In the genomic region with DNA sequence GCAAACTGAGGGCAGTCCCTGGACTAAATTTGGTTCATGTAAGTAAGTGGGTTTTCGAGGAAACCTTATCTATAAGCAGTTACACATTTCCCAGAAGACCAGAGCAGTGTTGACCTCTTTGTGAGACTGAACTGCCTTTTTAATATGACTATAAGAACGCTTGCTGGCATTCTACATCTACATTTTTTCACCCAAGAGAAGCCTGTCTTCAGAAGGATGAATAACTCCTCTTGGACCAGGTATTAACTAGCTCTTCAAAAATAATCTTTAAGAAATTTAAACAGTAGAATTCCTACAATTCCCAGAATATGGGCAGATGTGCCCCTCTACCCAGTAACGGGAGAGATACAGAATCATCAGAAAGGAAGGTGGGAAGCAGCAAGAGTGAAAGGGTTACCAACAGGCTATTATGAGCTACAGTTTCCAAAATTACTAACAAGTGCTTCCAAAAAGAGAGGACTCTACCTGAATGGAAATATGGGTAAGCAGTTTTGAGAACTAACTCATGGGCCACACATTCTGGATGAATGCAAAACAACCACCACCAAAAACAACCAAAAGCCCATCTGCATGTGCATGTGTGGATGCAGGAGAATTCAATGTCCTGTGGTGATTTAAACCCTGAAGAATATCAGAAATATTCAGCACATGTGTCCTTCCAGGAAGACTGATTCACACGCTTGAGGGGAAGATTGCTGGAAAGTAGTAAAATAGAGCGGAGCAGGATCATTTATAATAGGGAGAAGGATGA, we compare ENCODE assay signal across 1 cellular context.
TF ChIP-seq lines count a peak whose summit lies in the region.

No MANE protein-coding gene starts in this region.

TF ChIP-seq in K562, 482 proteins besides CTCF, POLR2A, EP300 and RAD21 (continued from another document and continues in another):
- TF ChIP-seq JUND (IDR thresholded peaks at IDR 0.05; ENCODE audit: borderline replicate concordance, low read depth, low read length) = peak; percentile 46; the same call in 1 of the 2 replicates
- TF ChIP-seq JUND (tag; IDR thresholded peaks at IDR 0.05; ENCODE audit: borderline replicate concordance, low read depth, low read length) = peak; percentile 44; the same call in 1 of the 3 replicates
- TF ChIP-seq, protein P1, sequence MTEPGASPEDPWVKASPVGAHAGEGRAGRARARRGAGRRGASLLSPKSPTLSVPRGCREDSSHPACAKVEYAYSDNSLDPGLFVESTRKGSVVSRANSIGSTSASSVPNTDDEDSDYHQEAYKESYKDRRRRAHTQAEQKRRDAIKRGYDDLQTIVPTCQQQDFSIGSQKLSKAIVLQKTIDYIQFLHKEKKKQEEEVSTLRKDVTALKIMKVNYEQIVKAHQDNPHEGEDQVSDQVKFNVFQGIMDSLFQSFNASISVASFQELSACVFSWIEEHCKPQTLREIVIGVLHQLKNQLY (CRISPR knock-in tag; conservative IDR thresholded peaks at IDR 0.05) = no peak
- TF ChIP-seq MCM7 (IDR thresholded peaks at IDR 0.05) = no peak
- TF ChIP-seq, protein P2, sequence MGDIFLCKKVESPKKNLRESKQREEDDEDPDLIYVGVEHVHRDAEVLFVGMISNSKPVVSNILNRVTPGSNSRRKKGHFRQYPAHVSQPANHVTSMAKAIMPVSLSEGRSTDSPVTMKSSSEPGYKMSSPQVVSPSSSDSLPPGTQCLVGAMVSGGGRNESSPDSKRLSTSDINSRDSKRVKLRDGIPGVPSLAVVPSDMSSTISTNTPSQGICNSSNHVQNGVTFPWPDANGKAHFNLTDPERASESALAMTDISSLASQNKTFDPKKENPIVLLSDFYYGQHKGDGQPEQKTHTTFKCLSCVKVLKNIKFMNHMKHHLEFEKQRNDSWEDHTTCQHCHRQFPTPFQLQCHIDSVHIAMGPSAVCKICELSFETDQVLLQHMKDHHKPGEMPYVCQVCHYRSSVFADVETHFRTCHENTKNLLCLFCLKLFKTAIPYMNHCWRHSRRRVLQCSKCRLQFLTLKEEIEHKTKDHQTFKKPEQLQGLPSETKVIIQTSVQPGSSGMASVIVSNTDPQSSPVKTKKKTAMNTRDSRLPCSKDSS (IDR thresholded peaks at IDR 0.05; ENCODE audit: low read depth, partially characterized antibody) = no peak
- TF ChIP-seq RFX7 (CRISPR knock-in tag; IDR thresholded peaks at IDR 0.05) = no peak
- TF ChIP-seq, protein P3, sequence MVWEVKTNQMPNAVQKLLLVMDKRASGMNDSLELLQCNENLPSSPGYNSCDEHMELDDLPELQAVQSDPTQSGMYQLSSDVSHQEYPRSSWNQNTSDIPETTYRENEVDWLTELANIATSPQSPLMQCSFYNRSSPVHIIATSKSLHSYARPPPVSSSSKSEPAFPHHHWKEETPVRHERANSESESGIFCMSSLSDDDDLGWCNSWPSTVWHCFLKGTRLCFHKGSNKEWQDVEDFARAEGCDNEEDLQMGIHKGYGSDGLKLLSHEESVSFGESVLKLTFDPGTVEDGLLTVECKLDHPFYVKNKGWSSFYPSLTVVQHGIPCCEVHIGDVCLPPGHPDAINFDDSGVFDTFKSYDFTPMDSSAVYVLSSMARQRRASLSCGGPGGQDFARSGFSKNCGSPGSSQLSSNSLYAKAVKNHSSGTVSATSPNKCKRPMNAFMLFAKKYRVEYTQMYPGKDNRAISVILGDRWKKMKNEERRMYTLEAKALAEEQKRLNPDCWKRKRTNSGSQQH (CRISPR knock-in tag; IDR thresholded peaks at IDR 0.05) = 0 out of 2 replicates have a peak, but pooled peaks have one; percentile 42
- no peak for TF ChIP-seq MBD2 (IDR thresholded peaks at IDR 0.05; ENCODE audit: borderline replicate concordance, low read depth)
- no peak for TF ChIP-seq MAFF (IDR thresholded peaks at IDR 0.05; ENCODE audit: low read length)
- no peak for TF ChIP-seq CCNT2 (IDR thresholded peaks at IDR 0.05; ENCODE audit: borderline replicate concordance, extremely low read depth, insufficient read length, low read depth, low read length)
- TF ChIP-seq, protein P4, sequence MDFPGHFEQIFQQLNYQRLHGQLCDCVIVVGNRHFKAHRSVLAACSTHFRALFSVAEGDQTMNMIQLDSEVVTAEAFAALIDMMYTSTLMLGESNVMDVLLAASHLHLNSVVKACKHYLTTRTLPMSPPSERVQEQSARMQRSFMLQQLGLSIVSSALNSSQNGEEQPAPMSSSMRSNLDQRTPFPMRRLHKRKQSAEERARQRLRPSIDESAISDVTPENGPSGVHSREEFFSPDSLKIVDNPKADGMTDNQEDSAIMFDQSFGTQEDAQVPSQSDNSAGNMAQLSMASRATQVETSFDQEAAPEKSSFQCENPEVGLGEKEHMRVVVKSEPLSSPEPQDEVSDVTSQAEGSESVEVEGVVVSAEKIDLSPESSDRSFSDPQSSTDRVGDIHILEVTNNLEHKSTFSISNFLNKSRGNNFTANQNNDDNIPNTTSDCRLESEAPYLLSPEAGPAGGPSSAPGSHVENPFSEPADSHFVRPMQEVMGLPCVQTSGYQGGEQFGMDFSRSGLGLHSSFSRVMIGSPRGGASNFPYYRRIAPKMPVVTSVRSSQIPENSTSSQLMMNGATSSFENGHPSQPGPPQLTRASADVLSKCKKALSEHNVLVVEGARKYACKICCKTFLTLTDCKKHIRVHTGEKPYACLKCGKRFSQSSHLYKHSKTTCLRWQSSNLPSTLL (IDR thresholded peaks at IDR 0.05) = no peak
- no peak for TF ChIP-seq HNRNPUL1 (IDR thresholded peaks at IDR 0.05; ENCODE audit: low read length)
- TF ChIP-seq HMG20B (CRISPR knock-in tag; IDR thresholded peaks at IDR 0.05) = no peak
- no peak for TF ChIP-seq ZNF384 (IDR thresholded peaks at IDR 0.05; ENCODE audit: low read depth, low read length)
- TF ChIP-seq HMGN3 (IDR thresholded peaks at IDR 0.05; ENCODE audit: borderline replicate concordance, extremely low read depth, insufficient read length, low read depth, low read length) = no peak
- TF ChIP-seq STAG1 (CRISPR knock-in tag; IDR thresholded peaks at IDR 0.05; ENCODE audit: borderline replicate concordance) = no peak
- TF ChIP-seq RCOR1 (IDR thresholded peaks at IDR 0.05; ENCODE audit: borderline replicate concordance in 1 of 2, low read depth in 2 of 2, low read length in 2 of 2) = peak in 1 of 2 experiments; percentile 62; a peak in 1 of 4 replicates
- TF ChIP-seq XRCC3 (IDR thresholded peaks at IDR 0.05) = no peak
- no peak for TF ChIP-seq POLR2G (IDR thresholded peaks at IDR 0.05; ENCODE audit: low read depth, low read length)
- no peak for TF ChIP-seq ZKSCAN8 (CRISPR knock-in tag; IDR thresholded peaks at IDR 0.05)
- no peak for TF ChIP-seq CBX8 (IDR thresholded peaks at IDR 0.05; ENCODE audit: borderline replicate concordance, extremely low read depth, low read depth, low read length, poor library complexity, severe bottlenecking)
- no peak for TF ChIP-seq ZNF133 (CRISPR knock-in tag; IDR thresholded peaks at IDR 0.05)
- no peak for TF ChIP-seq PURB (CRISPR knock-in tag; IDR thresholded peaks at IDR 0.05; ENCODE audit: low read depth)
- TF ChIP-seq ZBTB8A (IDR thresholded peaks at IDR 0.05; ENCODE audit: partially characterized antibody) = no peak
- TF ChIP-seq, protein P5, sequence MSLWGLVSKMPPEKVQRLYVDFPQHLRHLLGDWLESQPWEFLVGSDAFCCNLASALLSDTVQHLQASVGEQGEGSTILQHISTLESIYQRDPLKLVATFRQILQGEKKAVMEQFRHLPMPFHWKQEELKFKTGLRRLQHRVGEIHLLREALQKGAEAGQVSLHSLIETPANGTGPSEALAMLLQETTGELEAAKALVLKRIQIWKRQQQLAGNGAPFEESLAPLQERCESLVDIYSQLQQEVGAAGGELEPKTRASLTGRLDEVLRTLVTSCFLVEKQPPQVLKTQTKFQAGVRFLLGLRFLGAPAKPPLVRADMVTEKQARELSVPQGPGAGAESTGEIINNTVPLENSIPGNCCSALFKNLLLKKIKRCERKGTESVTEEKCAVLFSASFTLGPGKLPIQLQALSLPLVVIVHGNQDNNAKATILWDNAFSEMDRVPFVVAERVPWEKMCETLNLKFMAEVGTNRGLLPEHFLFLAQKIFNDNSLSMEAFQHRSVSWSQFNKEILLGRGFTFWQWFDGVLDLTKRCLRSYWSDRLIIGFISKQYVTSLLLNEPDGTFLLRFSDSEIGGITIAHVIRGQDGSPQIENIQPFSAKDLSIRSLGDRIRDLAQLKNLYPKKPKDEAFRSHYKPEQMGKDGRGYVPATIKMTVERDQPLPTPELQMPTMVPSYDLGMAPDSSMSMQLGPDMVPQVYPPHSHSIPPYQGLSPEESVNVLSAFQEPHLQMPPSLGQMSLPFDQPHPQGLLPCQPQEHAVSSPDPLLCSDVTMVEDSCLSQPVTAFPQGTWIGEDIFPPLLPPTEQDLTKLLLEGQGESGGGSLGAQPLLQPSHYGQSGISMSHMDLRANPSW (CRISPR knock-in tag; IDR thresholded peaks at IDR 0.05) = no peak
- no peak for TF ChIP-seq ZFP36 (IDR thresholded peaks at IDR 0.05; ENCODE audit: low read depth, low read length, partially characterized antibody)
- TF ChIP-seq ZNF583 (CRISPR knock-in tag; IDR thresholded peaks at IDR 0.05) = peak; percentile 26; the same call in 1 of the 2 replicates
- TF ChIP-seq CHD4 (IDR thresholded peaks at IDR 0.05; ENCODE audit: insufficient read depth, insufficient replicate concordance, low read depth, low read length, poor library complexity, severe bottlenecking) = no peak
- no peak for TF ChIP-seq SETDB1 (IDR thresholded peaks at IDR 0.05; ENCODE audit: low read length)
- TF ChIP-seq NONO (IDR thresholded peaks at IDR 0.05; ENCODE audit: low read depth in 2 of 2, low read length in 1 of 2) = no peak
- no peak for TF ChIP-seq KDM2B (CRISPR knock-in tag; IDR thresholded peaks at IDR 0.05)
- TF ChIP-seq, protein P6, sequence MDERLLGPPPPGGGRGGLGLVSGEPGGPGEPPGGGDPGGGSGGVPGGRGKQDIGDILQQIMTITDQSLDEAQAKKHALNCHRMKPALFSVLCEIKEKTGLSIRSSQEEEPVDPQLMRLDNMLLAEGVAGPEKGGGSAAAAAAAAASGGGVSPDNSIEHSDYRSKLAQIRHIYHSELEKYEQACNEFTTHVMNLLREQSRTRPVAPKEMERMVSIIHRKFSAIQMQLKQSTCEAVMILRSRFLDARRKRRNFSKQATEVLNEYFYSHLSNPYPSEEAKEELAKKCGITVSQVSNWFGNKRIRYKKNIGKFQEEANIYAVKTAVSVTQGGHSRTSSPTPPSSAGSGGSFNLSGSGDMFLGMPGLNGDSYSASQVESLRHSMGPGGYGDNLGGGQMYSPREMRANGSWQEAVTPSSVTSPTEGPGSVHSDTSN (CRISPR knock-in tag; IDR thresholded peaks at IDR 0.05; ENCODE audit: low read depth) = no peak
- TF ChIP-seq, protein P6 (tag; conservative IDR thresholded peaks at IDR 0.05; ENCODE audit: low read depth) = no peak
- no peak for TF ChIP-seq SPI1 (IDR thresholded peaks at IDR 0.05; ENCODE audit: borderline replicate concordance, low read depth, low read length)
- TF ChIP-seq EWSR1 (IDR thresholded peaks at IDR 0.05; ENCODE audit: borderline replicate concordance, low read depth, partially characterized antibody) = no peak
- no peak for TF ChIP-seq ZNF830 (CRISPR knock-in tag; IDR thresholded peaks at IDR 0.05)
- TF ChIP-seq RHOXF2B (CRISPR knock-in tag; conservative IDR thresholded peaks at IDR 0.05) = no peak
- TF ChIP-seq ZC3H8 (IDR thresholded peaks at IDR 0.05) = no peak
- no peak for TF ChIP-seq CREB1 (IDR thresholded peaks at IDR 0.05)
- TF ChIP-seq CREB1 (CRISPR knock-in tag; IDR thresholded peaks at IDR 0.05) = no peak
- TF ChIP-seq, protein P7, sequence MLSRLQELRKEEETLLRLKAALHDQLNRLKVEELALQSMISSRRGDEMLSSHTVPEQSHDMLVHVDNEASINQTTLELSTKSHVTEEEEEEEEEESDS (CRISPR knock-in tag; IDR thresholded peaks at IDR 0.05) = no peak
- no peak for TF ChIP-seq POLR2B (IDR thresholded peaks at IDR 0.05; ENCODE audit: low read depth, partially characterized antibody)
- TF ChIP-seq MYC (IDR thresholded peaks at IDR 0.05; ENCODE audit: low read depth, low read length) = no peak
- TF ChIP-seq MYC (CRISPR knock-in tag; IDR thresholded peaks at IDR 0.05; ENCODE audit: borderline replicate concordance, low read depth) = peak; percentile 54; the same call in 1 of the 2 replicates
